Comparison of ENCODE assay signal across 1 cellular context in the genomic region with DNA sequence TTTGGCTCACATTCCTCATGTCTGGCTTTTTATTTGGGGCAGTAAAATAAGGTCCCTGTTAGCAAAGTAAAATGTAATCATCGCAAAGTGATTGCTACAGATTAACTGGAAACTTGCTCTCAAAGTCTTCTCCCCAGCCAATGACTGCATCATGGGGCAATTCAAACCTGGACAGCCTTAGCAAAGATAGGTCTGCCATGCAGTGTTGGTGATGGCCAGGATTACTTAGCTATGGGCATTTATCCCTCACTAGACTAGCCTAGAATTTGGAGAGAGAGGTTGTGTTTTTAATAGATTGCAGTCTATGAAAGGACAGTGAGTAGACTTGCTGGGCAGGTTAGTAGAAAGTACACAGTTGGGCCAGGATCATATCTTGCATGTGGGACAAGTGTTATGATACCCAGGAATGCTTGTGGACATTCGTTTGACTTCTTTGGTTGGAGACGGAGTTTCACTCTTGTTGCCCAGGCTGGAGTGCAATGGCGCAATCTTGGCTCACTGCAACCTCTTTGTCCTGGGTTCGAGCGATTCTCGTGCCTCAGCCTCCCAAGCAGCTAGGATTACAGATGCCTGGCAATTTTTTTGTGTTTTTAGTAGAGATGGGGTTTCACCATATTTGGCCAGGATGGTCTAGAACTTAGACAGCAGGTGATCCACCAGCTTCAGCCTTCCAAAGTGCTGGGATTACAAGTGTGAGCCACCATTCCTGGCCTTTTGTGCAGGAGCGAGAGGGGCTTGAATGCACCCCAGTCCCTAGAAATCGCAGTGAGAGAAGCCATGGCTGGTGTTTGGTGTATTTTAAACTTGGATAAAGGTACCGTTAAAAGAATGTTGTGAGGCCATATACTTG.
TF ChIP-seq lines count a peak whose summit lies in the region.

No MANE protein-coding gene starts in this region.

TF ChIP-seq in endothelial cell of umbilical vein, 7 proteins besides CTCF, POLR2A, EP300 and RAD21 (continued from another document):
- no peak for TF ChIP-seq FOS (IDR thresholded peaks at IDR 0.05; ENCODE audit: borderline replicate concordance, insufficient read depth, low read length)
